Comparison of ENCODE assay signal across 18 cellular contexts in the genomic region with DNA sequence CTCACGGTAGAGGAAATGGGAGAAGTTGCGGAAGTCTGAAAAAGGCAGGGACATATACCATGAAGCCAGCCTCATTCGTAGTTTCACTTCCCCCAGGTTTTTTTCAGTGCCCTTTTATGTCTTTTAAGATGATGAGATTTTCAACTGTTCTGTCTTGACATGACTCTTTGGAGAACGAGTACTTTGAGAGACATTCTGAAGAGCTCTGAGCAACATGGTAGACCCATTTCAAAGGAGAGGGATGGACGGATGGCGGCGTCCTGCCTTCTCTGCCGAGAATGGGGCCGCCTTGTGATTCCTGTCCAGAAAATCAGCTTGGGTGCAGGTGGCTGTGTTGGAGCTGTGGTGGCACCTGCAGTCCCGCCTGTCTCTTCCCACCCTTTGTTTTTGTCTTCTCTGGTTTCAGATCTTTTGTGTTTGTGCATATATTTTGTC. TPM values are rescaled to one million over a fixed set of nuclear protein-coding genes. Genes with fewer than 3 reads are reported as not detected.
DNase-seq lines count a peak whose midpoint lies in the region; FAIRE-seq and TF ChIP-seq lines count a peak whose summit lies in the region.
"Had no signal": no experiment of that assay in that cellular context is flagged by ENCODE, and none has a peak within 500 bp of the region (broad histone marks: within the 10 kb centered on the region; RNA-seq: fewer than 3 reads in every experiment).

No MANE protein-coding gene starts in this region.

- H3K4me3 ChIP-seq in Caco-2 (ENCODE audit: low read depth, low read length), result no peak overlapping the region
- no peak overlapping the region for H3K4me3 ChIP-seq in osteoblast (ENCODE audit: insufficient read depth, low read length)
- H3K4me3 ChIP-seq in coronary artery, result no peak overlapping the region
- H3K4me3 ChIP-seq: hepatocyte, smooth muscle cell had no signal

- peaks cover 21% of the 10 kb centered on the region for H3K36me3 Mint-ChIP-seq in Caco-2 (ENCODE audit: insufficient read depth, unreplicated experiment)
- no peaks in the 10 kb centered on the region for H3K36me3 Mint-ChIP-seq in dendritic cell treated with granulocyte-macrophage colony-stimulating factor and Interleukin-4, amounts not matched to agents 40 ng/mL and 50 ng/mL, for 4 days (ENCODE audit: low read depth)
- H3K36me3 Mint-ChIP-seq in activated naive CD4-positive, alpha-beta T cell treated with anti-CD3 and anti-CD28 coated beads, Interleukin-2, amount 10 ng/mL, durations not matched to agents 7 days and 5 days, result no peaks in the 10 kb centered on the region
- H3K36me3 Mint-ChIP-seq: stimulated activated effector memory CD8-positive, alpha-beta T cell treated with anti-CD3 and anti-CD28 coated beads, Interleukin-12 subunit alpha, Interleukin-12 subunit beta, amount 100 ng/mL, for 72 hours had no signal

- BruUV-seq in Caco-2 (replicated peaks; lab: Mats Ljungman, UMichigan), result no TSS peak

- no peak overlapping the region for H2AFZ ChIP-seq in osteoblast (ENCODE audit: low read length)
- H2AFZ ChIP-seq: hepatocyte had no signal

- TF ChIP-seq CTCF in Caco-2 (IDR thresholded peaks at IDR 0.05; ENCODE audit: insufficient read depth in 1 of 2, low read depth in 1 of 2, low read length in 1 of 2, severe bottlenecking in 1 of 2, unreplicated experiment in 1 of 2) (no peak), osteoblast (IDR thresholded peaks at IDR 0.05; ENCODE audit: extremely low read depth, low read depth, low read length) (no peak), coronary artery (IDR thresholded peaks at IDR 0.05) (no peak)

- H3K36me3 ChIP-seq in Caco-2 (ENCODE audit: control insufficient read depth, insufficient read depth, low read length) (no peaks in the 10 kb centered on the region), osteoblast (ENCODE audit: insufficient read depth, low read length) (peaks cover 44% of the 10 kb centered on the region)

- H3K4me2 ChIP-seq in osteoblast (ENCODE audit: insufficient read depth, low read length), result no peak overlapping the region
- H3K4me2 ChIP-seq: hepatocyte, smooth muscle cell had no signal

- H3K79me2 ChIP-seq in osteoblast (ENCODE audit: insufficient read depth, low read length), result peaks cover 91% of the 10 kb centered on the region

- CTCF ChIA-PET in Caco-2 (lab: Charles Lee), result no interaction called here
- CTCF ChIA-PET in activated naive CD4-positive, alpha-beta T cell treated with anti-CD3 and anti-CD28 coated beads, Interleukin-2, amount 10 ng/mL, durations not matched to agents 7 days and 5 days (lab: Charles Lee), result no interaction called here

- no peak for DNase-seq in Caco-2
- DNase-seq in NCI-H146 treated with DMSO at 0.1 percent for 48 hours (lab: John Stamatoyannopoulos, UW; ENCODE audit: unreplicated experiment), result peak; percentile 55
- DNase-seq in osteoblast (ENCODE audit: insufficient read length, low spot score, missing footprints), result peak; percentile 31
- DNase-seq in coronary artery (ENCODE audit: low spot score), result no peak
- DNase-seq in activated naive CD4-positive, alpha-beta T cell treated with anti-CD3 and anti-CD28 coated beads, Interleukin-2, amount 10 ng/mL, durations not matched to agents 7 days and 5 days, result no peak
- DNase-seq in GM19239 (ENCODE audit: insufficient read length, low spot score), result no peak
- no peak for DNase-seq in occipital lobe (lab: John Stamatoyannopoulos, UW)
- DNase-seq: activated CD4-positive, alpha-beta memory T cell treated with anti-CD3 and anti-CD28 coated beads, Interleukin-2, amount 10 ng/mL, durations not matched to agents 7 days and 5 days; C1 segment of cervical spinal cord; central memory CD4-positive, alpha-beta T cell; DND-41; Kasumi-1; NCI-H1436; trophoblast cell had no signal

- peaks cover 18% of the 10 kb centered on the region for H4K20me1 ChIP-seq in osteoblast (ENCODE audit: insufficient read depth, low read length)

- no peaks in the 10 kb centered on the region for H3K9me3 Mint-ChIP-seq in Caco-2 (ENCODE audit: unreplicated experiment)
- no peaks in the 10 kb centered on the region for H3K9me3 Mint-ChIP-seq in dendritic cell treated with granulocyte-macrophage colony-stimulating factor and Interleukin-4, amounts not matched to agents 40 ng/mL and 50 ng/mL, for 4 days
- H3K9me3 Mint-ChIP-seq in activated naive CD4-positive, alpha-beta T cell treated with anti-CD3 and anti-CD28 coated beads, Interleukin-2, amount 10 ng/mL, durations not matched to agents 7 days and 5 days, result no peaks in the 10 kb centered on the region
- H3K9me3 Mint-ChIP-seq: activated CD4-positive, alpha-beta memory T cell treated with anti-CD3 and anti-CD28 coated beads, Interleukin-2, amount 10 ng/mL, durations not matched to agents 7 days and 5 days; stimulated activated effector memory CD8-positive, alpha-beta T cell treated with anti-CD3 and anti-CD28 coated beads, Interleukin-12 subunit alpha, Interleukin-12 subunit beta, amount 100 ng/mL, for 72 hours had no signal

- POLR2A ChIA-PET in Caco-2 (lab: Charles Lee), result no interaction called here

- H3K4me1 ChIP-seq in Caco-2 (peaks cover 47% of the 10 kb centered on the region), osteoblast (ENCODE audit: insufficient read depth, low read length) (peaks cover 62% of the 10 kb centered on the region)

- H3K27me3 Mint-ChIP-seq in Caco-2 (ENCODE audit: insufficient read depth, unreplicated experiment), result no peaks in the 10 kb centered on the region
- peaks cover 54% of the 10 kb centered on the region for H3K27me3 Mint-ChIP-seq in dendritic cell treated with granulocyte-macrophage colony-stimulating factor and Interleukin-4, amounts not matched to agents 40 ng/mL and 50 ng/mL, for 4 days
- H3K27me3 Mint-ChIP-seq in activated naive CD4-positive, alpha-beta T cell treated with anti-CD3 and anti-CD28 coated beads, Interleukin-2, amount 10 ng/mL, durations not matched to agents 7 days and 5 days, result peaks cover 17% of the 10 kb centered on the region

- intact Hi-C loops in Caco-2 (cut with micrococcal nuclease; ENCODE audit: unreplicated experiment), result no loop called here
- intact Hi-C loops in dendritic cell treated with granulocyte-macrophage colony-stimulating factor and Interleukin-4, amounts not matched to agents 40 ng/mL and 50 ng/mL, for 4 days (cut with micrococcal nuclease), result no loop called here

- no peak overlapping the region for H3K4me3 Mint-ChIP-seq in Caco-2 (ENCODE audit: unreplicated experiment)
- H3K4me3 Mint-ChIP-seq in dendritic cell treated with granulocyte-macrophage colony-stimulating factor and Interleukin-4, amounts not matched to agents 40 ng/mL and 50 ng/mL, for 4 days, result peak overlapping the region; percentile 39
- H3K4me3 Mint-ChIP-seq in activated naive CD4-positive, alpha-beta T cell treated with anti-CD3 and anti-CD28 coated beads, Interleukin-2, amount 10 ng/mL, durations not matched to agents 7 days and 5 days, result no peak overlapping the region
- H3K4me3 Mint-ChIP-seq: activated CD4-positive, alpha-beta memory T cell treated with anti-CD3 and anti-CD28 coated beads, Interleukin-2, amount 10 ng/mL, durations not matched to agents 7 days and 5 days; stimulated activated effector memory CD8-positive, alpha-beta T cell treated with anti-CD3 and anti-CD28 coated beads, Interleukin-12 subunit alpha, Interleukin-12 subunit beta, amount 100 ng/mL, for 72 hours had no signal

- peak overlapping the region; percentile 93 for H3K27ac ChIP-seq in osteoblast (ENCODE audit: low read depth, low read length)
- H3K27ac ChIP-seq in coronary artery, result no peak overlapping the region
- H3K27ac ChIP-seq: hepatocyte had no signal

- peaks cover 19% of the 10 kb centered on the region for H3K4me1 Mint-ChIP-seq in Caco-2 (ENCODE audit: low read depth, unreplicated experiment)
- H3K4me1 Mint-ChIP-seq in dendritic cell treated with granulocyte-macrophage colony-stimulating factor and Interleukin-4, amounts not matched to agents 40 ng/mL and 50 ng/mL, for 4 days (ENCODE audit: low read depth), result peaks cover 78% of the 10 kb centered on the region
- H3K4me1 Mint-ChIP-seq in activated naive CD4-positive, alpha-beta T cell treated with anti-CD3 and anti-CD28 coated beads, Interleukin-2, amount 10 ng/mL, durations not matched to agents 7 days and 5 days, result no peaks in the 10 kb centered on the region
- H3K4me1 Mint-ChIP-seq: activated CD4-positive, alpha-beta memory T cell treated with anti-CD3 and anti-CD28 coated beads, Interleukin-2, amount 10 ng/mL, durations not matched to agents 7 days and 5 days had no signal

- no peak for FAIRE-seq in GM19239 (lab: Jason Lieb, UNC)

- peak overlapping the region; percentile 85 for H3K27ac Mint-ChIP-seq in Caco-2 (ENCODE audit: unreplicated experiment)
- H3K27ac Mint-ChIP-seq in dendritic cell treated with granulocyte-macrophage colony-stimulating factor and Interleukin-4, amounts not matched to agents 40 ng/mL and 50 ng/mL, for 4 days, result peak overlapping the region; percentile 67
- no peak overlapping the region for H3K27ac Mint-ChIP-seq in activated naive CD4-positive, alpha-beta T cell treated with anti-CD3 and anti-CD28 coated beads, Interleukin-2, amount 10 ng/mL, durations not matched to agents 7 days and 5 days
- H3K27ac Mint-ChIP-seq: activated CD4-positive, alpha-beta memory T cell treated with anti-CD3 and anti-CD28 coated beads, Interleukin-2, amount 10 ng/mL, durations not matched to agents 7 days and 5 days; stimulated activated effector memory CD8-positive, alpha-beta T cell treated with anti-CD3 and anti-CD28 coated beads, Interleukin-12 subunit alpha, Interleukin-12 subunit beta, amount 100 ng/mL, for 72 hours had no signal

- no peaks in the 10 kb centered on the region for H3K9me3 ChIP-seq in Caco-2
- H3K9me3 ChIP-seq in osteoblast (ENCODE audit: low read depth, low read length), result no peaks in the 10 kb centered on the region

- no peaks in the 10 kb centered on the region for H3K27me3 ChIP-seq in Caco-2 (replicated peaks; ENCODE audit: control insufficient read depth, insufficient read depth, low read length)
- no peaks in the 10 kb centered on the region for H3K27me3 ChIP-seq in osteoblast (ENCODE audit: insufficient read depth, low read length)
- H3K27me3 ChIP-seq: hepatocyte had no signal

RNA-seq across cellular contexts. Expression of a gene that starts 41.7 kb away (rescaled TPM):
- total RNA-seq in Caco-2 (2022) (29.1 and 29.9 TPM in 2 replicates), osteoblast (113 and 121 TPM in 2 replicates), occipital lobe (5.5 TPM)

Comparison
In these comparisons a context has a peak if more than half of its experiments do, and no peak if none do; other contexts are left out.
1. DNase-seq: peak in NCI-H146 treated with DMSO at 0.1 percent for 48 hours (single experiment) and osteoblast (single experiment); none in Caco-2 (0 of 2), coronary artery (single experiment), activated naive CD4-positive, alpha-beta T cell treated with anti-CD3 and anti-CD28 coated beads, Interleukin-2, amount 10 ng/mL, durations not matched to agents 7 days and 5 days (single experiment), GM19239 (single experiment) and occipital lobe (single experiment).